ENCODE assay signal across 1 cellular context in the genomic region with DNA sequence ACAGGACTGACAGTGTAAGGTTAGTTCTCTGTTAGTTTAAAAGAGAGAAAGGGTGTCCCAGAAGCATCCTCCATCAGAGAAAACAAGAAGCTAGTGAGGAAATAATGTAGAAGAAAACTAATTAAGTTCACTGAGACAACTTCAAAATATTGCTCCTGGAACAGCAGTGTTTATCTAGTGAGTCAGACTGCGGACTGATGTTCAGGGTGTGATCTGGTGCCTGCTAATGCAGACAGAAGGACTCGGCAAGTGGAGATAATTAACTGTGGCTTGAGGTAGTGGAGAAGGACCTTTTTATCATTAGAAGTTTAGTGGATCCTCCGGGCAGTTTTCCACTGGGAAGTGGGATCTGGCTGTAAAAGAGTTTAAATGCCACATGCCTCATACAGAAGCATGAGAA.
A peak's percentile ranks its signal among the peaks of the same experiment; 100 is the strongest.
TF ChIP-seq lines count a peak whose summit lies in the region.

No MANE protein-coding gene starts in this region.

TF ChIP-seq in HEK293, 187 proteins besides CTCF, POLR2A, EP300 and RAD21 (continued from another document and continues in another):
- TF ChIP-seq ZNF132 (tag by site-specific recombination; IDR thresholded peaks at IDR 0.05; ENCODE audit: borderline replicate concordance) (no peak), ZNF629 (tag by site-specific recombination; IDR thresholded peaks at IDR 0.05) (peak; percentile 48), OVOL3 (tag by site-specific recombination; IDR thresholded peaks at IDR 0.05) (peak; percentile 25; the same call in 1 of the 2 replicates), KLF7 (tag by site-specific recombination; IDR thresholded peaks at IDR 0.05; ENCODE audit: borderline replicate concordance) (no peak), HOXA7 (CRISPR knock-in tag; IDR thresholded peaks at IDR 0.05; ENCODE audit: borderline replicate concordance) (no peak), PRDM2 (tag by site-specific recombination; IDR thresholded peaks at IDR 0.05; ENCODE audit: borderline replicate concordance) (no peak), ZNF169 (tag by site-specific recombination; IDR thresholded peaks at IDR 0.05) (no peak), ZSCAN18 (tag by site-specific recombination; IDR thresholded peaks at IDR 0.05) (no peak), IKZF3 (tag by site-specific recombination; IDR thresholded peaks at IDR 0.05) (peak; percentile 52; the same call in 1 of the 2 replicates), PRDM1 (tag by site-specific recombination; IDR thresholded peaks at IDR 0.05) (peak; percentile 77), SP7 (tag by site-specific recombination; IDR thresholded peaks at IDR 0.05) (peak; percentile 44; the same call in 1 of the 2 replicates), ZBTB11 (tag by site-specific recombination; conservative IDR thresholded peaks at IDR 0.05; ENCODE audit: low read depth) (no peak), ZNF521 (tag by site-specific recombination; IDR thresholded peaks at IDR 0.05) (no peak), ZNF10 (tag by site-specific recombination; IDR thresholded peaks at IDR 0.05) (no peak), ZNF37A (tag by site-specific recombination; IDR thresholded peaks at IDR 0.05) (no peak), ZNF114 (tag by site-specific recombination; IDR thresholded peaks at IDR 0.05) (no peak), ZNF473 (tag by site-specific recombination; IDR thresholded peaks at IDR 0.05) (no peak), ZNF623 (tag by site-specific recombination; IDR thresholded peaks at IDR 0.05) (no peak), ZNF366 (tag by site-specific recombination; conservative IDR thresholded peaks at IDR 0.05) (0 out of 2 replicates have a peak, but pooled peaks have one; percentile 17), GLIS1 (tag by site-specific recombination; IDR thresholded peaks at IDR 0.05) (no peak), ZNF112 (tag by site-specific recombination; IDR thresholded peaks at IDR 0.05) (no peak), ZNF777 (tag by site-specific recombination; IDR thresholded peaks at IDR 0.05; ENCODE audit: borderline replicate concordance) (no peak), REST (tag by site-specific recombination; IDR thresholded peaks at IDR 0.05) (no peak), ZNF843 (tag by site-specific recombination; IDR thresholded peaks at IDR 0.05) (0 out of 2 replicates have a peak, but pooled peaks have one; percentile 32), ZNF202 (tag by site-specific recombination; IDR thresholded peaks at IDR 0.05; ENCODE audit: borderline replicate concordance) (no peak), ZFHX2 (tag by site-specific recombination; conservative IDR thresholded peaks at IDR 0.05) (no peak), ZNF529 (tag by site-specific recombination; IDR thresholded peaks at IDR 0.05; ENCODE audit: insufficient replicate concordance) (no peak)
- TF ChIP-seq, protein P1, sequence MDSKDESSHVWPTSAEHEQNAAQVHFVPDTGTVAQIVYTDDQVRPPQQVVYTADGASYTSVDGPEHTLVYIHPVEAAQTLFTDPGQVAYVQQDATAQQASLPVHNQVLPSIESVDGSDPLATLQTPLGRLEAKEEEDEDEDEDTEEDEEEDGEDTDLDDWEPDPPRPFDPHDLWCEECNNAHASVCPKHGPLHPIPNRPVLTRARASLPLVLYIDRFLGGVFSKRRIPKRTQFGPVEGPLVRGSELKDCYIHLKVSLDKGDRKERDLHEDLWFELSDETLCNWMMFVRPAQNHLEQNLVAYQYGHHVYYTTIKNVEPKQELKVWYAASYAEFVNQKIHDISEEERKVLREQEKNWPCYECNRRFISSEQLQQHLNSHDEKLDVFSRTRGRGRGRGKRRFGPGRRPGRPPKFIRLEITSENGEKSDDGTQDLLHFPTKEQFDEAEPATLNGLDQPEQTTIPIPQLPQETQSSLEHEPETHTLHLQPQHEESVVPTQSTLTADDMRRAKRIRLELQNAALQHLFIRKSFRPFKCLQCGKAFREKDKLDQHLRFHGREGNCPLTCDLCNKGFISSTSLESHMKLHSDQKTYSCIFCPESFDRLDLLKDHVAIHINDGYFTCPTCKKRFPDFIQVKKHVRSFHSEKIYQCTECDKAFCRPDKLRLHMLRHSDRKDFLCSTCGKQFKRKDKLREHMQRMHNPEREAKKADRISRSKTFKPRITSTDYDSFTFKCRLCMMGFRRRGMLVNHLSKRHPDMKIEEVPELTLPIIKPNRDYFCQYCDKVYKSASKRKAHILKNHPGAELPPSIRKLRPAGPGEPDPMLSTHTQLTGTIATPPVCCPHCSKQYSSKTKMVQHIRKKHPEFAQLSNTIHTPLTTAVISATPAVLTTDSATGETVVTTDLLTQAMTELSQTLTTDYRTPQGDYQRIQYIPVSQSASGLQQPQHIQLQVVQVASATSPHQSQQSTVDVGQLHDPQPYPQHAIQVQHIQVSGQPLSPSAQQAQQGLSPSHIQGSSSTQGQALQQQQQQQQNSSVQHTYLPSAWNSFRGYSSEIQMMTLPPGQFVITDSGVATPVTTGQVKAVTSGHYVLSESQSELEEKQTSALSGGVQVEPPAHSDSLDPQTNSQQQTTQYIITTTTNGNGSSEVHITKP (tag by site-specific recombination; IDR thresholded peaks at IDR 0.05), result no peak
- TF ChIP-seq, protein P2, sequence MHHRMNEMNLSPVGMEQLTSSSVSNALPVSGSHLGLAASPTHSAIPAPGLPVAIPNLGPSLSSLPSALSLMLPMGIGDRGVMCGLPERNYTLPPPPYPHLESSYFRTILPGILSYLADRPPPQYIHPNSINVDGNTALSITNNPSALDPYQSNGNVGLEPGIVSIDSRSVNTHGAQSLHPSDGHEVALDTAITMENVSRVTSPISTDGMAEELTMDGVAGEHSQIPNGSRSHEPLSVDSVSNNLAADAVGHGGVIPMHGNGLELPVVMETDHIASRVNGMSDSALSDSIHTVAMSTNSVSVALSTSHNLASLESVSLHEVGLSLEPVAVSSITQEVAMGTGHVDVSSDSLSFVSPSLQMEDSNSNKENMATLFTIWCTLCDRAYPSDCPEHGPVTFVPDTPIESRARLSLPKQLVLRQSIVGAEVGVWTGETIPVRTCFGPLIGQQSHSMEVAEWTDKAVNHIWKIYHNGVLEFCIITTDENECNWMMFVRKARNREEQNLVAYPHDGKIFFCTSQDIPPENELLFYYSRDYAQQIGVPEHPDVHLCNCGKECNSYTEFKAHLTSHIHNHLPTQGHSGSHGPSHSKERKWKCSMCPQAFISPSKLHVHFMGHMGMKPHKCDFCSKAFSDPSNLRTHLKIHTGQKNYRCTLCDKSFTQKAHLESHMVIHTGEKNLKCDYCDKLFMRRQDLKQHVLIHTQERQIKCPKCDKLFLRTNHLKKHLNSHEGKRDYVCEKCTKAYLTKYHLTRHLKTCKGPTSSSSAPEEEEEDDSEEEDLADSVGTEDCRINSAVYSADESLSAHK (tag by site-specific recombination; IDR thresholded peaks at IDR 0.05), result no peak
